Comparison of ENCODE assay signal across 8 cellular contexts in the genomic region with DNA sequence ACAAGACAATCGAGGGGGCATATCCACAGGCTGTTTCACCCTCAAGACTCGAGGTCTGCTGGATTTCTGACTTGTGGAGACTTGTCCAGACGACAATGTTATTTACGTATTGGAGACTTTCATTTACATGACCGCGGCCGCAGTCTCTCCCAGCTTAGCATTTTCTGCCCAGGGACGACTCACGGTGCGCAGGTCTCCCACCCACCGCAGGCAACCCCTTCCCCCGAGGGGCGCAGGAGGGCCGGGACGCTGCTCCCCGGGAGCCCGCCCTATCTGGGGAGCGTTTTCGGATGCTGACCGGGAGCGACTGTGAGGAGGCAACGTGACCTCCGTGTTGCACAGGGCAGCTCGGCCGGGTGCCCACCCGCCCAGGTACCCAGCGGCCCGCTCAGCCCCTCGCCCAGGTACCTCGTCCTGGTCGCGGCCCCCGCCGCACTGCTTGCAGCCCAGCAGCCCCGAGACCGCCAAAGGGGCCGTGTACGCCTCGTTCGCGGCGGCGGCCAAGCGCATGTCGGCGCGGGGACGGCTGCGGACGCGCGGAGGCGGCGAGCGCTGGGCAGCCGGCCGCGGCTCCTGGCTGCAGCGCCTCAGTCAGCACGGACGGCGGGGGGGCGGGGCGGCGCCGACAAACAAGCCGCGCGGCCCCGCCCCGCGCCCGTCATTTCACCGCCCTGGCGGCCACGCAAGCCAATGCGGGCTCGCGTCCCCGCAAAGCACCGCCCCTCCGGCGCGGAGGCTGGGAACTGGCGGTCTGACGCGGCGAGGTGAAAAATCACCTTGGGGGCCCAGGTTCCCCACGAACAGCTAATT.
A peak's percentile ranks its signal among the peaks of the same experiment; 100 is the strongest.
DNase-seq lines count a peak whose midpoint lies in the region; ATAC-seq, FAIRE-seq and TF ChIP-seq lines count a peak whose summit lies in the region.

No MANE protein-coding gene starts in this region.

- no peaks in the 10 kb centered on the region for H3K9me3 ChIP-seq in right cardiac atrium (ENCODE audit: control insufficient read depth, low read length)

- H3K4me3 ChIP-seq in GM12865 (ENCODE audit: low read depth, low read length), result peak overlapping the region; percentile 74
- peak overlapping the region; percentile 80 for H3K4me3 ChIP-seq in right cardiac atrium (ENCODE audit: low read length)

- peak; percentile 98 for ATAC-seq in HG02798 (IDR thresholded peaks at IDR 0.05; ENCODE audit: poor library complexity, unreplicated experiment)
- peak; percentile 98 to 99 for ATAC-seq in right cardiac atrium

- WGBS in right cardiac atrium, result under 1% methylated on average over 89 of the region's 89 CpGs

- no peaks in the 10 kb centered on the region for H3K27me3 ChIP-seq in right cardiac atrium (ENCODE audit: control insufficient read depth, insufficient read depth)

- DNase-seq in GM12865 (ENCODE audit: low read depth) (peak; percentile 86), NCI-H146 (lab: John Stamatoyannopoulos, UW) (peak; percentile 92), T-helper 2 cell (peak; percentile 86 to 93 (median 91)), anterior cingulate cortex (lab: John Stamatoyannopoulos, UW) (peak in 57 of 58 donors; percentile 56 to 94 (median 86)), right cardiac atrium (peak; percentile 95 to 99 (median 98)), pulmonary artery endothelial cell (ENCODE audit: low read depth, low spot score) (peak; percentile 58), urothelium cell line (ENCODE audit: low spot score) (peak; percentile 83)

- peak overlapping the region; percentile 98 for H3K27ac ChIP-seq in right cardiac atrium (ENCODE audit: low read length)

- FAIRE-seq in urothelium cell line (lab: Jason Lieb, UNC), result no peak

- intact Hi-C loops in right cardiac atrium (cut with DNase I), result loop anchor here in 3 of 4 donors (5.0 to 10.0 kb wide), 4 partner anchors 46 to 64 kb away; no protein-coding TSS in a partner anchor

- no peaks in the 10 kb centered on the region for H3K4me1 ChIP-seq in right cardiac atrium (ENCODE audit: control insufficient read depth, insufficient read depth, low read length)

- no peak for TF ChIP-seq CTCF in GM12865 (IDR thresholded peaks at IDR 0.05; ENCODE audit: insufficient read depth, low read depth, low read length, missing control alignments)

Comparison
In these comparisons a context has a peak if more than half of its experiments do, and no peak if none do; other contexts are left out.
1. Peak in every context shown above with its lines: DNase-seq, ATAC-seq, H3K4me3 ChIP-seq and H3K27ac ChIP-seq.